ENCODE assay signal across 1 cellular context in the genomic region with DNA sequence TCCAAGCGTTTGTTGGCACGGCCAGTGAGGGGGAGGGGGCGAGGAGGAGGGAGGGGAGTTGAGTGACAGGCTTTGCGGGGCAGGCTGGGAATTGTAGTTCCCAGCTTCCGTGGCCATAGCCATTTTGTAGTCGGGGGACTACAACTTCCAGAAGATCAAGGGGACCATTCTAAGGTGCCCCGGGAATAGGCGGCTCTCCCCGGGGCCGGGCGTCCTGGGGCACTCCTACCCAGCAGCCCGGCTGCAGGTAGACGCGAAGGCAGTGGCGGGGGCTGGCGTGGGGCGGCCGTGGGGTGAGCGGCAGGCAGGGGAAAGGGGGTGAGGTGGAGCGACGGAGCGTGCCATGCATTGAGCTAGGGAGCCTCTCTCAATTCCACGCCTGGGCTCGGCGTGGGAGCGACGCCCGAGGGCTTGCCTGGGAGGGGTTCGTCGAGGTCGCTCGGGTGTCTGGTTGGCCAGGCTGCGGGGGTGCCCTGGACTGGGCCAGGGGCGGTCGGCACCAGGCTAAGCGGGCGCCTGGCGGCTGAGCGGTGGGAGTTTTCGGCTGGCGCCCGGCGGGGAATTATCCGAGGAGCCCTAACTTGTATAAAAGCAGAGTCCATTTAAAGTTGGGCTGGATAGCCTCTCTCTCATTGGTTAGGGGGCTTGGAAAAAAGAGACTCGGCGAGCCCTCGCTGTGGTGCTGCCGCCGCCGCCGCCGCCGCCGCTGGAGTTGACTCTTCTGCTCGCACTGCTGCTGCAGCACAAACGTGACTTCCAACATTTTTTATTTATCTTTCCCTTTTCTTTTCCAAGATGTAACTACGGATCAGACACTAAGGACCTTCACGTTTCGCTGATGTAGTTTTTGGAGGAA.
A peak's percentile ranks its signal among the peaks of the same experiment; 100 is the strongest.
TF ChIP-seq lines count a peak whose summit lies in the region.

A gene (plus strand): TSS at position 709 of the 856 bp plus-strand sequence. CDS start 471 bp downstream, outside the sequence.

TF ChIP-seq in HEK293, 187 proteins besides CTCF, POLR2A, EP300 and RAD21 (continued from another document):
- TF ChIP-seq, protein P1, sequence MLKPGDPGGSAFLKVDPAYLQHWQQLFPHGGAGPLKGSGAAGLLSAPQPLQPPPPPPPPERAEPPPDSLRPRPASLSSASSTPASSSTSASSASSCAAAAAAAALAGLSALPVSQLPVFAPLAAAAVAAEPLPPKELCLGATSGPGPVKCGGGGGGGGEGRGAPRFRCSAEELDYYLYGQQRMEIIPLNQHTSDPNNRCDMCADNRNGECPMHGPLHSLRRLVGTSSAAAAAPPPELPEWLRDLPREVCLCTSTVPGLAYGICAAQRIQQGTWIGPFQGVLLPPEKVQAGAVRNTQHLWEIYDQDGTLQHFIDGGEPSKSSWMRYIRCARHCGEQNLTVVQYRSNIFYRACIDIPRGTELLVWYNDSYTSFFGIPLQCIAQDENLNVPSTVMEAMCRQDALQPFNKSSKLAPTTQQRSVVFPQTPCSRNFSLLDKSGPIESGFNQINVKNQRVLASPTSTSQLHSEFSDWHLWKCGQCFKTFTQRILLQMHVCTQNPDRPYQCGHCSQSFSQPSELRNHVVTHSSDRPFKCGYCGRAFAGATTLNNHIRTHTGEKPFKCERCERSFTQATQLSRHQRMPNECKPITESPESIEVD (tag by site-specific recombination; IDR thresholded peaks at IDR 0.05) = peak; percentile 8; the same call in 1 of the 2 replicates
- TF ChIP-seq KLF1 (tag by site-specific recombination; IDR thresholded peaks at IDR 0.05) = 0 out of 2 replicates have a peak, but pooled peaks have one; percentile 17
TF ChIP-seq in HEK293: peak in this region for 60.
